11 cellular contexts compared by ENCODE assay signal in the genomic region with DNA sequence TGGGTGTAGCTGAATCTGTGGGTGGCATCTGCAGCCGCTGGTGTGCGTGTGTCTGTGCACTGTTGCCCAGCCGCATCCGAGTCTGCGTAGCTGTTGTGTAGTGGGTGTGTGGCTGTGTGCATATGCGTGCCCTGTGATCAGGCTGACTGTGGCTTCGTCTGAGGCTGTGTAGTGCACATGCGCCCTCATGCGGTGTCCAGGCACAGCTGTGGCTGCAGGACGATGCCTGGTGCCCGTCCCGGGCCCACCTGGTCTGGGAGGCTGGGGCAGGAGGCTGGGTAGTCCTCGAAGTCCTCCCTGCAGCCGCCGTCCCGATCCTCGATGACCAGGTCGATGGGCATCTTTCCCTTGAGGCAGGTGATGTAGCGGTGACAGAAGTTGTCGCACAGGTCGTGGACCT. TPM values are rescaled to one million over a fixed set of nuclear protein-coding genes. Genes with fewer than 3 reads are reported as not detected.
DNase-seq lines count a peak whose midpoint lies in the region; ATAC-seq and TF ChIP-seq lines count a peak whose summit lies in the region.
"Had no signal": no experiment of that assay in that cellular context is flagged by ENCODE, and none has a peak within 500 bp of the region (broad histone marks: within the 10 kb centered on the region; RNA-seq: fewer than 3 reads in every experiment).

No MANE protein-coding gene starts in this region.

- in situ Hi-C loops in astrocyte of the spinal cord (cut with HindIII; ENCODE audit: low sequenced_read_pairs) = no loop called here

- H3K27ac Mint-ChIP-seq in nephron progenitor cell = no peak overlapping the region
- no peak overlapping the region for H3K27ac Mint-ChIP-seq in osteocyte (ENCODE audit: unreplicated experiment)
- H3K27ac Mint-ChIP-seq: activated CD4-positive, alpha-beta memory T cell treated with anti-CD3 and anti-CD28 coated beads, Interleukin-2, amount 10 ng/mL, durations not matched to agents 7 days and 5 days had no signal

- ATAC-seq in HG02938 (IDR thresholded peaks at IDR 0.05; ENCODE audit: unreplicated experiment) = no peak
- ATAC-seq: gastrocnemius medialis had no signal

- peaks cover 14% of the 10 kb centered on the region for H3K27me3 ChIP-seq in GM06990 (replicated peaks; ENCODE audit: control insufficient read depth, insufficient read depth, low read length)
- H3K27me3 ChIP-seq: ascending aorta had no signal

- H3K36me3 Mint-ChIP-seq in nephron progenitor cell (ENCODE audit: low read depth) (peaks cover 27% of the 10 kb centered on the region), osteocyte (ENCODE audit: unreplicated experiment) (peaks cover 16% of the 10 kb centered on the region)

- peaks cover 59% of the 10 kb centered on the region for H3K27me3 Mint-ChIP-seq in nephron progenitor cell (ENCODE audit: low read depth, poor library complexity)
- no peaks in the 10 kb centered on the region for H3K27me3 Mint-ChIP-seq in osteocyte (ENCODE audit: unreplicated experiment)

- DNase-seq in GM06990 (ENCODE audit: extremely low read depth, insufficient read length) (no peak), astrocyte of the spinal cord (ENCODE audit: low read depth, low spot score) (no peak), nephron progenitor cell (peak; percentile 46), posterior vena cava (ENCODE audit: low spot score) (no peak), osteocyte (ENCODE audit: extremely low spot score, unreplicated experiment) (no peak)
- DNase-seq: activated CD4-positive, alpha-beta memory T cell treated with anti-CD3 and anti-CD28 coated beads, Interleukin-2, amount 10 ng/mL, durations not matched to agents 7 days and 5 days; gastrocnemius medialis; GOT3 had no signal

- no peak overlapping the region for H3K4me3 Mint-ChIP-seq in nephron progenitor cell
- no peak overlapping the region for H3K4me3 Mint-ChIP-seq in osteocyte (ENCODE audit: unreplicated experiment)
- H3K4me3 Mint-ChIP-seq: activated CD4-positive, alpha-beta memory T cell treated with anti-CD3 and anti-CD28 coated beads, Interleukin-2, amount 10 ng/mL, durations not matched to agents 7 days and 5 days had no signal

- H3K9me3 Mint-ChIP-seq in nephron progenitor cell (no peaks in the 10 kb centered on the region), osteocyte (ENCODE audit: unreplicated experiment) (no peaks in the 10 kb centered on the region)
- H3K9me3 Mint-ChIP-seq: activated CD4-positive, alpha-beta memory T cell treated with anti-CD3 and anti-CD28 coated beads, Interleukin-2, amount 10 ng/mL, durations not matched to agents 7 days and 5 days had no signal

- no peak overlapping the region for H3K4me3 ChIP-seq in GM06990 (replicated peaks; ENCODE audit: low read depth, low read length)
- no peak overlapping the region for H3K4me3 ChIP-seq in astrocyte of the spinal cord (ENCODE audit: low read depth, low read length)
- H3K4me3 ChIP-seq: ascending aorta, gastrocnemius medialis had no signal

- H3K36me3 ChIP-seq in GM06990 (ENCODE audit: control insufficient read depth, insufficient read depth, low read length) = no peaks in the 10 kb centered on the region
- H3K36me3 ChIP-seq: ascending aorta, gastrocnemius medialis had no signal

- TF ChIP-seq CTCF in GM06990 (IDR thresholded peaks at IDR 0.05; ENCODE audit: insufficient read depth, low read length, poor library complexity, severe bottlenecking) = peak; percentile 46
- TF ChIP-seq CTCF in LNCAP (IDR thresholded peaks at IDR 0.05) = peak; percentile 40
- peak; percentile 30 for TF ChIP-seq CTCF in astrocyte of the spinal cord (IDR thresholded peaks at IDR 0.05; ENCODE audit: low read depth, low read length)
- no peak for TF ChIP-seq CTCF in nephron progenitor cell (IDR thresholded peaks at IDR 0.05)
- TF ChIP-seq CTCF in osteocyte (IDR thresholded peaks at IDR 0.05) = no peak

- intact Hi-C loops in posterior vena cava (cut with DNase I) = loop anchor here in 1 of 2 donors (5.0 kb wide), 1 partner anchor 658 kb away; no protein-coding TSS in a partner anchor

- H3K4me1 Mint-ChIP-seq in nephron progenitor cell (peaks cover 22% of the 10 kb centered on the region), osteocyte (ENCODE audit: unreplicated experiment) (peaks cover 19% of the 10 kb centered on the region)

RNA-seq across cellular contexts. Expression of gene MEIS3, which starts 4.9 kb away (rescaled TPM):
- total RNA-seq in posterior vena cava (10 to 100 TPM; 24.3 to 26.0 TPM), osteocyte (93.8 and 99.0 TPM in 2 replicates)

RNA-seq across cellular contexts. Expression of gene SLC8A2, which starts 57.2 kb away (rescaled TPM):
- total RNA-seq in posterior vena cava (under 1 TPM; 0.56 to 0.67 TPM), osteocyte (0.05 TPM in 1 of 2 replicates, not detected in the other)
- total RNA-seq: activated CD4-positive, alpha-beta memory T cell treated with anti-CD3 and anti-CD28 coated beads, Interleukin-2, amount 10 ng/mL, durations not matched to agents 7 days and 5 days; ascending aorta; gastrocnemius medialis had no signal

Comparison
In these comparisons a context has a peak if more than half of its experiments do, and no peak if none do; other contexts are left out.
1. CTCF ChIP-seq: peak in GM06990 (single experiment), LNCAP (single experiment) and astrocyte of the spinal cord (single experiment); none in nephron progenitor cell (single experiment) and osteocyte (single experiment).